1 cellular context compared by ENCODE assay signal in the genomic region with DNA sequence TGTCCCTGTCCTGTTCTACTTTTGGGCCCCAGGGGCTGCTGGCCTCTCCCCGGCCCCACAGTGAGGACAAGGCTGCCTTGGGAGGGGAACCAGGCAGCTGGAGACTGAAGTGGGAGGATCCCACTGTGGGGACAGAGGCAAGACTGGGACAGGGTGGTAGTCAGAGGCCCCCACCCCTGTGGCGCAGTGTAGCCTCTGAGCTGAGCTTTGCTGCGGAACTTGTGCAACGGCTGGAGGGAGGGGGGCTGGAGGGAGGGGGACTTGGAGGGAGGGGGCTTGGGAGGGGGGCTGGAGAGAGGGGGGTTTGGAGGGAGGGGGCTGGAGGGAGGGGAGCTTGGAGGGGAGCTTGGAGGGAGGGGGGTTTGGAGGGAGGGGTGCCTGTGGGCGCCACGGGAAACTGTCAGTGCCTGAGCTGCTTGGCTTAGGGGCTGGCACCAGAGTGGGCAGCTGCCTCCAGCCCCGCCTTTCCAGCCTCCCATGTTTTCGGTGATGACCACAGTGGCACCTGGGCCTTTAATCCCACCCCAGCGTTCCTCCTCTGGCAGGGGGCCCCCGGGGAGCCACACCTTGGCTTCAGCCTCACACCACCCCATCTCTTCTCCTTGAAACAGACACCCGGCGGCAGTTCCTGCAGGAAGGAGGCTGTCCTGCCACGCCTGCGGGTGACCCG.
A peak's percentile ranks its signal among the peaks of the same experiment; 100 is the strongest.
TF ChIP-seq lines count a peak whose summit lies in the region.

No MANE protein-coding gene starts in this region.

TF ChIP-seq in K562, 482 proteins besides CTCF, POLR2A, EP300 and RAD21:
- peak; percentile 59 for TF ChIP-seq PCBP1 (IDR thresholded peaks at IDR 0.05; ENCODE audit: low read depth, low read length, poor library complexity, severe bottlenecking)
- no peak for TF ChIP-seq CCAR2 (IDR thresholded peaks at IDR 0.05; ENCODE audit: low read depth, low read length)
- no peak for TF ChIP-seq PCBP2 (IDR thresholded peaks at IDR 0.05; ENCODE audit: low read depth, low read length, poor library complexity, severe bottlenecking)
- no peak for TF ChIP-seq ZNF717 (CRISPR knock-in tag; IDR thresholded peaks at IDR 0.05)
- no peak for TF ChIP-seq BCOR (IDR thresholded peaks at IDR 0.05)
- no peak for TF ChIP-seq EWSR1 (IDR thresholded peaks at IDR 0.05; ENCODE audit: borderline replicate concordance, low read depth, partially characterized antibody)
